Comparison of ENCODE assay signal across 13 cellular contexts in the genomic region with DNA sequence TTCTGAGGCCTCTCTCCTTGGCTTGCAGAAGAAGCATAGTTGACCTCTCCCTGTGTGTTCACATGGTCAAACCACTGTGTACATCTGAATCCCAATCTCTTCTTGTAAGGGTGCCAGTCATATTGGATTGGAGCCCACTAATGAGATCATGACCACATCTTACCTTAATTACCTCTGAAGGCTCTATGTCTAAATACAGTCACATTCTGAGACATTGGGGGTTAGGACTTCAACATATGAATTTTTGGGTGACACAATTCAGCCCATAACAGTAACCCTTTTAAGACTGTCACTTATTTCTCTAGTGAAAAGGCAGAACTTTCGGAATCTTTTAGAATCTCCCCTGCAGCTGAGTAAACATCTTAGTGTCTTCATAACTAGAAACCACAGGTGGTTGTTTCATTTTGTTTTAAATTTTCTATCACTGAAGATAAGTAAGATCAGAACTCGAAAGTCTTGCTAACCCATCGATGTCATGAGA. TPM values are rescaled to one million over a fixed set of nuclear protein-coding genes. Genes with fewer than 3 reads are reported as not detected.
A peak's percentile ranks its signal among the peaks of the same experiment; 100 is the strongest.
DNase-seq lines count a peak whose midpoint lies in the region; ATAC-seq and TF ChIP-seq lines count a peak whose summit lies in the region.
"Had no signal": no experiment of that assay in that cellular context is flagged by ENCODE, and none has a peak within 500 bp of the region (broad histone marks: within the 10 kb centered on the region; RNA-seq: fewer than 3 reads in every experiment).

No MANE protein-coding gene starts in this region.

- H3K9me3 Mint-ChIP-seq in chondrocyte (ENCODE audit: low read depth): no peaks in the 10 kb centered on the region

- H3K27ac Mint-ChIP-seq in chondrocyte (ENCODE audit: unreplicated experiment): no peak overlapping the region
- H3K27ac Mint-ChIP-seq: nephron progenitor cell had no signal

- ATAC-seq in GM21360 (IDR thresholded peaks at IDR 0.05; ENCODE audit: unreplicated experiment): peak; percentile 62
- ATAC-seq in HG03442 (IDR thresholded peaks at IDR 0.05; ENCODE audit: unreplicated experiment): peak; percentile 61
- ATAC-seq in GM18502 (IDR thresholded peaks at IDR 0.05; ENCODE audit: poor library complexity, unreplicated experiment): no peak

- intact Hi-C loops in ascending aorta (cut with DNase I): loop anchor here (2.0 to 10.0 kb wide), 2 partner anchors 85 to 583 kb away; partner anchors contain the start of gene PPP3R1

- H3K36me3 ChIP-seq in ascending aorta: no peaks in the 10 kb centered on the region
- H3K36me3 ChIP-seq: tibial artery had no signal

- H3K4me1 Mint-ChIP-seq in chondrocyte (ENCODE audit: low read depth): peaks cover 9% of the 10 kb centered on the region
- H3K4me1 Mint-ChIP-seq: nephron progenitor cell had no signal

- peaks cover 1 to 3% of the 10 kb centered on the region in 2 donors for H3K4me1 ChIP-seq in ascending aorta

- TF ChIP-seq CTCF in GM13977 (IDR thresholded peaks at IDR 0.05; ENCODE audit: extremely low read depth, insufficient read depth, missing control alignments) (no peak), choroid plexus epithelial cell (conservative IDR thresholded peaks at IDR 0.05; ENCODE audit: low read depth, low read length) (no peak), chondrocyte (IDR thresholded peaks at IDR 0.05) (no peak), ascending aorta (IDR thresholded peaks at IDR 0.05) (no peak)

- no peaks in the 10 kb centered on the region for H3K9me3 ChIP-seq in ascending aorta
- H3K9me3 ChIP-seq: tibial artery had no signal

- no peak overlapping the region for H3K4me3 Mint-ChIP-seq in chondrocyte (ENCODE audit: unreplicated experiment)
- H3K4me3 Mint-ChIP-seq: nephron progenitor cell had no signal

- in situ Hi-C loops in GM13977 (cut with MboI; ENCODE audit: low pct_unique_long_range_greater_than_20kb, low sequenced_read_pairs, unreplicated experiment): no loop called here

- H3K4me3 ChIP-seq in choroid plexus epithelial cell (ENCODE audit: low read depth, low read length) (no peak overlapping the region), ascending aorta (no peak overlapping the region)
- H3K4me3 ChIP-seq: dorsolateral prefrontal cortex, tibial artery had no signal

- no peaks in the 10 kb centered on the region for H3K27me3 ChIP-seq in ascending aorta
- H3K27me3 ChIP-seq: dorsolateral prefrontal cortex, tibial artery had no signal

- peak; percentile 69 for DNase-seq in GM13977 (ENCODE audit: low spot score)
- peak; percentile 82 for DNase-seq in choroid plexus epithelial cell (ENCODE audit: low read depth)
- no peak for DNase-seq in NCI-H748 (lab: John Stamatoyannopoulos, UW; ENCODE audit: unreplicated experiment)
- DNase-seq in chondrocyte (ENCODE audit: low spot score): no peak
- DNase-seq in ascending aorta (ENCODE audit: low spot score in 2 of 2): no peak
- DNase-seq: NCI-H1436 treated with DMSO at 0.1 percent for 48 hours, SHP77 treated with DMSO at 0.1 percent for 48 hours had no signal

- H3K27ac ChIP-seq in ascending aorta: no peak overlapping the region
- H3K27ac ChIP-seq: tibial artery had no signal

- no peaks in the 10 kb centered on the region for H3K36me3 Mint-ChIP-seq in chondrocyte (ENCODE audit: low read depth)

- no peaks in the 10 kb centered on the region for H3K27me3 Mint-ChIP-seq in chondrocyte (ENCODE audit: low read depth)

RNA-seq across cellular contexts. Expression of gene BMP10, which starts 33.3 kb away (rescaled TPM):
- total RNA-seq in chondrocyte (not detected in 3 replicates), ascending aorta (not detected)
- total RNA-seq: dorsolateral prefrontal cortex had no signal

Comparison
In these comparisons a context has a peak if more than half of its experiments do, and no peak if none do; other contexts are left out.
1. DNase-seq: peak in GM13977 (single experiment) and choroid plexus epithelial cell (single experiment); none in NCI-H748 (single experiment), chondrocyte (single experiment) and ascending aorta (0 of 2).